8 cellular contexts compared by ENCODE assay signal in genomic region chr1:207751790-207752455, GRCh38. TPM values are rescaled to one million over a fixed set of nuclear protein-coding genes. Genes with fewer than 3 reads are reported as not detected.
DNase-seq lines count a peak whose midpoint lies in the region; ATAC-seq and TF ChIP-seq lines count a peak whose summit lies in the region.

CD46 (plus strand) TSS chr1:207752054; CDS start chr1:207752213, 159 bp downstream.

- peaks cover 51% of the 10 kb centered on the region for H3K4me1 ChIP-seq in CD8-positive, alpha-beta T cell (ENCODE audit: insufficient read depth, low read length)

- no peaks in the 10 kb centered on the region for H3K9me3 Mint-ChIP-seq in CD8-positive, alpha-beta T cell

- H3K36me3 ChIP-seq in CD8-positive, alpha-beta T cell (ENCODE audit: insufficient read depth, low read length) = no peaks in the 10 kb centered on the region

- H3K27ac Mint-ChIP-seq in CD8-positive, alpha-beta T cell = peak within 1 kb of the TSS; percentile 97

- no peaks in the 10 kb centered on the region for H3K27me3 Mint-ChIP-seq in CD8-positive, alpha-beta T cell (ENCODE audit: low read depth)

- ATAC-seq in CD8-positive, alpha-beta T cell = peak; percentile 95
- ATAC-seq in GM19467 (IDR thresholded peaks at IDR 0.05; ENCODE audit: unreplicated experiment) = peak; percentile 95

- DNase-seq in CD8-positive, alpha-beta T cell = peak; percentile 85 to 95 (median 94)
- DNase-seq in HS-27A (ENCODE audit: low read depth) (peak; percentile 67), NK-92 (lab: John Stamatoyannopoulos, UW; ENCODE audit: unreplicated experiment) (peak; percentile 29), lung microvascular endothelial cell (ENCODE audit: low read depth in 2 of 2) (peak; percentile 92 to 94)
- DNase-seq in activated CD8-positive, alpha-beta memory T cell treated with anti-CD3 and anti-CD28 coated beads for 1 hour (ENCODE audit: extremely low read depth in 1 of 2, low read depth in 1 of 2) = peak; percentile 78 to 88
- peak; percentile 91 for DNase-seq in effector CD4-positive, alpha-beta T cell
- DNase-seq in stimulated activated CD4-positive, alpha-beta T cell treated with anti-CD3 and anti-CD28 coated beads, TNF-alpha, amount 100 ng/mL, for 48 hours (ENCODE audit: low read depth in 3 of 3) = peak; percentile 82 to 92 (median 88)

- H3K4me1 Mint-ChIP-seq in CD8-positive, alpha-beta T cell (ENCODE audit: low read depth) = peaks cover 81% of the 10 kb centered on the region

- H3K27ac ChIP-seq in CD8-positive, alpha-beta T cell (ENCODE audit: low read depth, low read length) = peak within 1 kb of the TSS; percentile 58

- peak within 1 kb of the TSS; percentile 91 for H3K4me3 ChIP-seq in CD8-positive, alpha-beta T cell (ENCODE audit: low read depth, low read length)

- no peaks in the 10 kb centered on the region for H3K27me3 ChIP-seq in CD8-positive, alpha-beta T cell (ENCODE audit: insufficient read depth, low read length)

- H3K4me3 Mint-ChIP-seq in CD8-positive, alpha-beta T cell = peak within 1 kb of the TSS; percentile 100

- CTCF ChIA-PET in CD8-positive, alpha-beta T cell (lab: Charles Lee) = interaction anchor here (1.0 kb wide), 1 partner anchor 133 kb away, joined by 3 read pairs; no protein-coding TSS in a partner anchor

- intact Hi-C loops in CD8-positive, alpha-beta T cell (cut with DNase I, micrococcal nuclease) = loop anchor here (2.0 to 10.0 kb wide), 6 partner anchors 35 to 427 kb away; partner anchors contain the start of gene CD55 (in 1 of the 2)

- POLR2A ChIA-PET in CD8-positive, alpha-beta T cell (lab: Charles Lee) = interaction anchor here (0.7 to 1.1 kb wide), 3 partner anchors 45 to 1196 kb away, joined by 3 read pairs; no protein-coding TSS in a partner anchor

- no peak for TF ChIP-seq CTCF in CD8-positive, alpha-beta T cell (IDR thresholded peaks at IDR 0.05)

- H3K9me3 ChIP-seq in CD8-positive, alpha-beta T cell (ENCODE audit: low read length) = no peaks in the 10 kb centered on the region

- peaks cover 20% of the 10 kb centered on the region for H3K36me3 Mint-ChIP-seq in CD8-positive, alpha-beta T cell

RNA-seq across cellular contexts. Expression of gene CD46, which starts in this region (rescaled TPM):
- total RNA-seq in CD8-positive, alpha-beta T cell = 100 to 1,000 TPM; 108 to 109 TPM
- total RNA-seq in lung microvascular endothelial cell = 110 and 136 TPM in 2 replicates

Comparison
In these comparisons a context has a peak if more than half of its experiments do, and no peak if none do; other contexts are left out.
1. Peak in every context shown above with its lines: DNase-seq, ATAC-seq, H3K4me3 ChIP-seq and H3K27ac ChIP-seq.
2. DNase-seq: peak in every context shown above with its lines; median percentile 94 in CD8-positive, alpha-beta T cell; 93 in lung microvascular endothelial cell; 91 in effector CD4-positive, alpha-beta T cell; 88 in stimulated activated CD4-positive, alpha-beta T cell treated with anti-CD3 and anti-CD28 coated beads, TNF-alpha, amount 100 ng/mL, for 48 hours; 83 in activated CD8-positive, alpha-beta memory T cell treated with anti-CD3 and anti-CD28 coated beads for 1 hour; 67 in HS-27A; 29 in NK-92.